Comparison of ENCODE assay signal across 27 cellular contexts in the genomic region with DNA sequence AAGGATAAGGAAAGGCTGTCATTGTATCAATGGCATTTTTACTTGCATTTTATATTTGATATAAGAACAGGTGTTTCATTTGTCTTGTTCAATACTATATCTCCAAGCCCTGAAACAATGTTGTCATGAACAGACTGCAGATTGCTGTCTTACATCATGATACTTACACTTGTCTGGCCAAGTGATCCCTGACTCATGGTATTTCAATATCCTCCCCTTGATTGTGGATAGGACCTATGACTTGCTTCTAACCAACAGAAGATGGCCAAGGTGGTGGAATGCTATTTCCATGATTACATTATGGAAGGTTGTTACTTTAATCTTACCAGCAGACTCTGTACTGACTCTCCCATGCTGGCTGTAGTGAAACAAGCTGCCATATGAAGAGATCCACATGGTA.
"Had no signal": no experiment of that assay in that cellular context is flagged by ENCODE, and none has a peak within 500 bp of the region (broad histone marks: within the 10 kb centered on the region; RNA-seq: fewer than 3 reads in every experiment).

No MANE protein-coding gene starts in this region.

- H3K27ac Mint-ChIP-seq: activated CD4-positive, alpha-beta memory T cell treated with anti-CD3 and anti-CD28 coated beads, Interleukin-2, amount 10 ng/mL, durations not matched to agents 7 days and 5 days; activated CD4-positive, alpha-beta T cell treated with anti-CD3 and anti-CD28 coated beads, Interleukin-2, amount 10 ng/mL, durations not matched to agents 7 days and 5 days; activated naive CD4-positive, alpha-beta T cell treated with anti-CD3 and anti-CD28 coated beads, Interleukin-2, amount 10 ng/mL, durations not matched to agents 7 days and 5 days; activated naive CD8-positive, alpha-beta T cell treated with anti-CD3 and anti-CD28 coated beads, Interleukin-2, amount 10 ng/mL, durations not matched to agents 7 days and 5 days; activated T-cell treated with anti-CD3 and anti-CD28 coated beads, Interleukin-2, amount 50 U/mL, for 24 hours; dendritic cell treated with granulocyte-macrophage colony-stimulating factor and Interleukin-4, amounts not matched to agents 40 ng/mL and 50 ng/mL, for 4 days; natural killer cell treated with Interleukin-12 subunit alpha and Interleukin-12 subunit beta and Interleukin-15 and Interleukin-18, amount 100 ng/mL, for 72 hours; stimulated activated naive B cell treated with anti-CD40 and anti-IgM and Interleukin-4, amounts not matched to agents 10 μg/mL and 1 μg/mL and 100 μg/mL, for 72 hours had no signal

- H3K27me3 ChIP-seq: esophagus squamous epithelium, left lung, right atrium auricular region, suprapubic skin, tibial artery, upper lobe of right lung had no signal

- H3K36me3 Mint-ChIP-seq: activated naive CD4-positive, alpha-beta T cell treated with anti-CD3 and anti-CD28 coated beads, Interleukin-2, amount 10 ng/mL, durations not matched to agents 7 days and 5 days; activated naive CD8-positive, alpha-beta T cell treated with anti-CD3 and anti-CD28 coated beads, Interleukin-2, amount 10 ng/mL, durations not matched to agents 7 days and 5 days; natural killer cell treated with Interleukin-12 subunit alpha and Interleukin-12 subunit beta and Interleukin-15 and Interleukin-18, amount 100 ng/mL, for 72 hours; stimulated activated naive B cell treated with anti-CD40 and anti-IgM and Interleukin-4, amounts not matched to agents 10 μg/mL and 1 μg/mL and 100 μg/mL, for 72 hours had no signal

- H3K4me1 ChIP-seq: esophagus squamous epithelium, left lung, right atrium auricular region, suprapubic skin, tibial artery, upper lobe of right lung had no signal

- H3K4me3 Mint-ChIP-seq: activated CD4-positive, alpha-beta memory T cell treated with anti-CD3 and anti-CD28 coated beads, Interleukin-2, amount 10 ng/mL, durations not matched to agents 7 days and 5 days; activated CD4-positive, alpha-beta T cell treated with anti-CD3 and anti-CD28 coated beads, Interleukin-2, amount 10 ng/mL, durations not matched to agents 7 days and 5 days; activated naive CD4-positive, alpha-beta T cell treated with anti-CD3 and anti-CD28 coated beads, Interleukin-2, amount 10 ng/mL, durations not matched to agents 7 days and 5 days; activated naive CD8-positive, alpha-beta T cell treated with anti-CD3 and anti-CD28 coated beads, Interleukin-2, amount 10 ng/mL, durations not matched to agents 7 days and 5 days; activated T-cell treated with anti-CD3 and anti-CD28 coated beads, Interleukin-2, amount 50 U/mL, for 24 hours; central memory CD8-positive, alpha-beta T cell; dendritic cell treated with granulocyte-macrophage colony-stimulating factor and Interleukin-4, amounts not matched to agents 40 ng/mL and 50 ng/mL, for 4 days; natural killer cell treated with Interleukin-12 subunit alpha and Interleukin-12 subunit beta and Interleukin-15 and Interleukin-18, amount 100 ng/mL, for 72 hours; stimulated activated naive B cell treated with anti-CD40 and anti-IgM and Interleukin-4, amounts not matched to agents 10 μg/mL and 1 μg/mL and 100 μg/mL, for 72 hours had no signal

- H3K27ac ChIP-seq: esophagus squamous epithelium, left lung, right atrium auricular region, suprapubic skin, tibial artery, upper lobe of right lung had no signal

- DNase-seq: activated CD4-positive, alpha-beta memory T cell treated with anti-CD3 and anti-CD28 coated beads, Interleukin-2, amount 10 ng/mL, durations not matched to agents 7 days and 5 days; activated CD4-positive, alpha-beta T cell treated with anti-CD3 and anti-CD28 coated beads, Interleukin-2, amount 10 ng/mL, durations not matched to agents 7 days and 5 days; activated CD4-positive, CD25-positive, alpha-beta regulatory T cell treated with anti-CD3 and anti-CD28 coated beads, Interleukin-2, amount 50 U/mL, for 72 hours; activated CD8-positive, alpha-beta memory T cell treated with anti-CD3 and anti-CD28 coated beads, Interleukin-2, amount 50 U/mL, for 48 hours; activated gamma-delta T cell; activated naive CD4-positive, alpha-beta T cell treated with anti-CD3 and anti-CD28 coated beads, Interleukin-2, amount 10 ng/mL, durations not matched to agents 7 days and 5 days; activated naive CD8-positive, alpha-beta T cell treated with anti-CD3 and anti-CD28 coated beads, Interleukin-2, amount 10 ng/mL, durations not matched to agents 7 days and 5 days; activated T-cell treated with anti-CD3 and anti-CD28 coated beads, Interleukin-2, amount 50 U/mL, for 24 hours; amniotic stem cell; effector CD4-positive, alpha-beta T cell; esophagus squamous epithelium; head of caudate nucleus; hippocampal formation; left lung; mucosa of descending colon; stimulated activated CD4-positive, alpha-beta T cell treated with anti-CD3 and anti-CD28 coated beads, Interleukin-15, amount 100 ng/mL, for 24 hours; stimulated activated CD4-positive, alpha-beta T cell treated with anti-CD3 and anti-CD28 coated beads, Interleukin-2, amount 100 ng/mL, for 24 hours; stimulated activated naive B cell treated with anti-CD40 and anti-IgM and Interleukin-4, amounts not matched to agents 10 μg/mL and 1 μg/mL and 100 μg/mL, for 72 hours; T-helper 2 cell; tibial artery; upper lobe of right lung had no signal

- H3K36me3 ChIP-seq: esophagus squamous epithelium, left lung, right atrium auricular region, suprapubic skin, tibial artery, upper lobe of right lung had no signal

- ATAC-seq: left lung; mucosa of descending colon; natural killer cell treated with Interleukin-12 subunit alpha and Interleukin-12 subunit beta and Interleukin-15 and Interleukin-18, amount 100 ng/mL, for 72 hours; stimulated activated naive B cell treated with anti-CD40 and anti-IgM and Interleukin-4, amounts not matched to agents 10 μg/mL and 1 μg/mL and 100 μg/mL, for 72 hours; upper lobe of right lung had no signal

- H3K4me1 Mint-ChIP-seq: activated CD4-positive, alpha-beta memory T cell treated with anti-CD3 and anti-CD28 coated beads, Interleukin-2, amount 10 ng/mL, durations not matched to agents 7 days and 5 days; activated CD4-positive, alpha-beta T cell treated with anti-CD3 and anti-CD28 coated beads, Interleukin-2, amount 10 ng/mL, durations not matched to agents 7 days and 5 days; activated naive CD4-positive, alpha-beta T cell treated with anti-CD3 and anti-CD28 coated beads, Interleukin-2, amount 10 ng/mL, durations not matched to agents 7 days and 5 days; activated naive CD8-positive, alpha-beta T cell treated with anti-CD3 and anti-CD28 coated beads, Interleukin-2, amount 10 ng/mL, durations not matched to agents 7 days and 5 days; central memory CD8-positive, alpha-beta T cell; stimulated activated naive B cell treated with anti-CD40 and anti-IgM and Interleukin-4, amounts not matched to agents 10 μg/mL and 1 μg/mL and 100 μg/mL, for 72 hours had no signal

- H3K9me3 ChIP-seq: esophagus squamous epithelium, left lung, mucosa of descending colon, right atrium auricular region, suprapubic skin, tibial artery, upper lobe of right lung had no signal

- H3K4me3 ChIP-seq: esophagus squamous epithelium, left lung, lung, mucosa of descending colon, right atrium auricular region, suprapubic skin, tibial artery, upper lobe of right lung had no signal

- H3K27me3 Mint-ChIP-seq: activated CD4-positive, alpha-beta memory T cell treated with anti-CD3 and anti-CD28 coated beads, Interleukin-2, amount 10 ng/mL, durations not matched to agents 7 days and 5 days; activated CD4-positive, alpha-beta T cell treated with anti-CD3 and anti-CD28 coated beads, Interleukin-2, amount 10 ng/mL, durations not matched to agents 7 days and 5 days; activated naive CD4-positive, alpha-beta T cell treated with anti-CD3 and anti-CD28 coated beads, Interleukin-2, amount 10 ng/mL, durations not matched to agents 7 days and 5 days; activated naive CD8-positive, alpha-beta T cell treated with anti-CD3 and anti-CD28 coated beads, Interleukin-2, amount 10 ng/mL, durations not matched to agents 7 days and 5 days; activated T-cell treated with anti-CD3 and anti-CD28 coated beads, Interleukin-2, amount 50 U/mL, for 24 hours; central memory CD8-positive, alpha-beta T cell; dendritic cell treated with granulocyte-macrophage colony-stimulating factor and Interleukin-4, amounts not matched to agents 40 ng/mL and 50 ng/mL, for 4 days; natural killer cell treated with Interleukin-12 subunit alpha and Interleukin-12 subunit beta and Interleukin-15 and Interleukin-18, amount 100 ng/mL, for 72 hours; stimulated activated naive B cell treated with anti-CD40 and anti-IgM and Interleukin-4, amounts not matched to agents 10 μg/mL and 1 μg/mL and 100 μg/mL, for 72 hours had no signal
